8 cellular contexts compared by ENCODE assay signal in genomic region chr12:110502449-110502738, GRCh38. TPM values are rescaled to one million over a fixed set of nuclear protein-coding genes. Genes with fewer than 3 reads are reported as not detected.
DNase-seq lines count a peak whose midpoint lies in the region; ATAC-seq and TF ChIP-seq lines count a peak whose summit lies in the region.

No MANE protein-coding gene starts in this region.

- H3K79me2 ChIP-seq in DOHH2 (ENCODE audit: control insufficient read depth, low read length): peaks cover 45% of the 10 kb centered on the region

- H4K20me1 ChIP-seq in DOHH2 (ENCODE audit: control insufficient read depth, insufficient read depth, low read depth, low read length): peaks cover 9% of the 10 kb centered on the region; the same call in 1 of the 2 replicates

- ATAC-seq in HG03439 (IDR thresholded peaks at IDR 0.05; ENCODE audit: unreplicated experiment) (peak; percentile 8), naive B cell (ENCODE audit: low read depth in 2 of 2) (peak; percentile 4 to 6)

- peak overlapping the region; percentile 87 to 99 (median 98) for H3K4me3 Mint-ChIP-seq in naive B cell

- peak overlapping the region; percentile 43 for H3K27ac ChIP-seq in DOHH2 (ENCODE audit: low read depth, low read length)
- no peak overlapping the region for H3K27ac ChIP-seq in brain microvascular endothelial cell

- H3K36me3 Mint-ChIP-seq in naive B cell: peaks cover 0 to 7% of the 10 kb centered on the region in 2 donors

- TF ChIP-seq CTCF in DOHH2 (IDR thresholded peaks at IDR 0.05; ENCODE audit: low read depth, low read length, poor library complexity, severe bottlenecking) (no peak), brain microvascular endothelial cell (IDR thresholded peaks at IDR 0.05; ENCODE audit: low read depth, low read length, missing control alignments) (no peak)

- peaks cover 0 to 4% (median 0%) of the 10 kb centered on the region in 7 donors for H3K9me3 Mint-ChIP-seq in naive B cell

- peaks cover 6% of the 10 kb centered on the region; the same call in 1 of the 2 replicates for H3K9me3 ChIP-seq in DOHH2 (ENCODE audit: control insufficient read depth, insufficient read depth, low read length)

- peaks cover 19 to 37% (median 29%) of the 10 kb centered on the region in 3 donors for H3K4me1 Mint-ChIP-seq in naive B cell

- H3K27me3 Mint-ChIP-seq in naive B cell: no peaks in the 10 kb centered on the region

- H3K27me3 ChIP-seq in DOHH2 (ENCODE audit: control insufficient read depth, low read length): no peaks in the 10 kb centered on the region
- no peaks in the 10 kb centered on the region for H3K27me3 ChIP-seq in brain microvascular endothelial cell (replicated peaks)

- peaks cover 27% of the 10 kb centered on the region for H3K4me1 ChIP-seq in DOHH2 (ENCODE audit: control insufficient read depth, low read length)

- peaks cover 15% of the 10 kb centered on the region; the same call in 1 of the 2 replicates for H3F3A ChIP-seq in DOHH2 (ENCODE audit: control insufficient read depth, insufficient read depth)

- no peaks in the 10 kb centered on the region for H3K9me2 ChIP-seq in DOHH2 (replicated peaks; ENCODE audit: control insufficient read depth, low read length)

- peak overlapping the region; percentile 91 to 99 (median 96) for H3K27ac Mint-ChIP-seq in naive B cell

- peaks cover 40% of the 10 kb centered on the region for H3K36me3 ChIP-seq in DOHH2 (ENCODE audit: control insufficient read depth, low read length)
- H3K36me3 ChIP-seq in brain microvascular endothelial cell (replicated peaks): no peaks in the 10 kb centered on the region

- peak overlapping the region; percentile 90 for H3K4me3 ChIP-seq in DOHH2 (ENCODE audit: low read length)
- peak overlapping the region; percentile 91 for H3K4me3 ChIP-seq in brain microvascular endothelial cell (ENCODE audit: low read depth, low read length)

- DNase-seq in brain microvascular endothelial cell (no peak), naive B cell (no peak), NAMALWA (ENCODE audit: low spot score) (no peak), GM19240 (ENCODE audit: insufficient read length, low spot score) (no peak), NCI-H345 treated with DMSO at 0.1 percent for 48 hours (lab: John Stamatoyannopoulos, UW; ENCODE audit: unreplicated experiment) (no peak), cortex of kidney (lab: John Stamatoyannopoulos, UW) (no peak)

- in situ Hi-C loops in brain microvascular endothelial cell (cut with HindIII; ENCODE audit: low pct_ligation_motif_present, low sequenced_read_pairs): loop anchor here (25.0 kb wide), 1 partner anchor 110 kb away; the partner anchor contains the start of gene TCTN1

- peak overlapping the region; percentile 52 for H3K4me2 ChIP-seq in DOHH2 (ENCODE audit: low read length)

RNA-seq across cellular contexts. Expression of gene RAD9B, which starts 0.3 kb away (rescaled TPM):
- polyA plus RNA-seq in naive B cell (ENCODE audit: low read depth in 6 of 6): 1 to 10 TPM; 1.2 to 4.7 (median 1.6) TPM

RNA-seq across cellular contexts. Expression of gene VPS29, which starts 0.5 kb away (rescaled TPM):
- polyA plus RNA-seq in naive B cell (ENCODE audit: low read depth in 6 of 6): 100 to 1,000 TPM; 120 to 151 (median 143) TPM

RNA-seq across cellular contexts. Expression of gene FAM216A, which starts 33.7 kb away (rescaled TPM):
- polyA plus RNA-seq in naive B cell (ENCODE audit: low read depth in 6 of 6): 10 to 100 TPM in 5 of 6 donors, 1 to 10 TPM in 1; 8.9 to 17.9 (median 15.6) TPM

RNA-seq across cellular contexts. Expression of gene GPN3, which starts 34.3 kb away (rescaled TPM):
- 10 to 100 TPM; 23.3 to 48.1 (median 36.0) TPM for polyA plus RNA-seq in naive B cell (ENCODE audit: low read depth in 6 of 6)

RNA-seq across cellular contexts. Expression of gene ARPC3, which starts 52.3 kb away (rescaled TPM):
- 1,000 to 10,000 TPM; 1,452 to 1,836 (median 1,596) TPM for polyA plus RNA-seq in naive B cell (ENCODE audit: low read depth in 6 of 6)
